In the genomic region with DNA sequence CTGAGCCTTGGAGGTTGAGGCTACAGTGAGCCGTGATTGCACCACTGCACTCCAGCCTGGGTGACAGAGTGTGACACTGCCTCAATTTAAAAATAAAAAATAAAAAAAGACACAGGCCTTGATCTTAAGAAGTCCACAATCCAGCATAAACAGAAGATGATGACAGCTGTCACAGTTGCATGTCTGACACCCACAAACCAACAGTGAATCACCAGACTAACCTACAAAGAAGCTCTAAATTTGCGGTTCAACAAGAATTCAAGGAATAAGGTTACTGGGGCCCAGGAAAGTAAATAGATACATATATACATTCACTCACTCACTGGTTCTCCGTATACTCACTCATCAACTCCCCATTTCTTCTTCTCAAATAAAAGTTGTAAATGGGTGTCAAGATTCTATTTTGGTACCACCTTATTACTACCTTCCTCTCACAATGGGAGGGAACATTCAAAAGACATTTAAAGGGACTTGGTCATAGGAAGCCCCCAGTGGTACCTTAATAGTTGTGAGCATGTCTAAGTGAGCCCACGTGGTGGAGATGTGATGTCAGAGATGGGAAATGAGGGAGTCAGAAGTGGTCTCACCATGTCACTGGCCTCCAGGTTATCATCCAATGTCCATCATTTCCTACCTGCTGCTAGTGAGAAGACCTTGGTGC, we compare ENCODE assay signal across 1 cellular context.
A peak's percentile ranks its signal among the peaks of the same experiment; 100 is the strongest.
TF ChIP-seq lines count a peak whose summit lies in the region.

No MANE protein-coding gene starts in this region.

TF ChIP-seq in GM12878, 131 proteins besides CTCF, POLR2A, EP300 and RAD21 (continued from another document):
- peak in 1 of 2 experiments; percentile 29; a peak in 2 of 4 replicates for TF ChIP-seq BHLHE40 (IDR thresholded peaks at IDR 0.05; ENCODE audit: borderline replicate concordance in 1 of 2, low read depth in 2 of 2, low read length in 1 of 2)
- TF ChIP-seq, protein P1, sequence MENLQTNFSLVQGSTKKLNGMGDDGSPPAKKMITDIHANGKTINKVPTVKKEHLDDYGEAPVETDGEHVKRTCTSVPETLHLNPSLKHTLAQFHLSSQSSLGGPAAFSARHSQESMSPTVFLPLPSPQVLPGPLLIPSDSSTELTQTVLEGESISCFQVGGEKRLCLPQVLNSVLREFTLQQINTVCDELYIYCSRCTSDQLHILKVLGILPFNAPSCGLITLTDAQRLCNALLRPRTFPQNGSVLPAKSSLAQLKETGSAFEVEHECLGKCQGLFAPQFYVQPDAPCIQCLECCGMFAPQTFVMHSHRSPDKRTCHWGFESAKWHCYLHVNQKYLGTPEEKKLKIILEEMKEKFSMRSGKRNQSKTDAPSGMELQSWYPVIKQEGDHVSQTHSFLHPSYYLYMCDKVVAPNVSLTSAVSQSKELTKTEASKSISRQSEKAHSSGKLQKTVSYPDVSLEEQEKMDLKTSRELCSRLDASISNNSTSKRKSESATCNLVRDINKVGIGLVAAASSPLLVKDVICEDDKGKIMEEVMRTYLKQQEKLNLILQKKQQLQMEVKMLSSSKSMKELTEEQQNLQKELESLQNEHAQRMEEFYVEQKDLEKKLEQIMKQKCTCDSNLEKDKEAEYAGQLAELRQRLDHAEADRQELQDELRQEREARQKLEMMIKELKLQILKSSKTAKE (IDR thresholded peaks at IDR 0.05; ENCODE audit: low read depth, poor library complexity, severe bottlenecking): peak; percentile 91
- TF ChIP-seq ATF7 (IDR thresholded peaks at IDR 0.05; ENCODE audit: low read depth): peak; percentile 30; the same call in 1 of the 2 replicates
- TF ChIP-seq, protein P2, sequence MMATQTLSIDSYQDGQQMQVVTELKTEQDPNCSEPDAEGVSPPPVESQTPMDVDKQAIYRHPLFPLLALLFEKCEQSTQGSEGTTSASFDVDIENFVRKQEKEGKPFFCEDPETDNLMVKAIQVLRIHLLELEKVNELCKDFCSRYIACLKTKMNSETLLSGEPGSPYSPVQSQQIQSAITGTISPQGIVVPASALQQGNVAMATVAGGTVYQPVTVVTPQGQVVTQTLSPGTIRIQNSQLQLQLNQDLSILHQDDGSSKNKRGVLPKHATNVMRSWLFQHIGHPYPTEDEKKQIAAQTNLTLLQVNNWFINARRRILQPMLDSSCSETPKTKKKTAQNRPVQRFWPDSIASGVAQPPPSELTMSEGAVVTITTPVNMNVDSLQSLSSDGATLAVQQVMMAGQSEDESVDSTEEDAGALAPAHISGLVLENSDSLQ (IDR thresholded peaks at IDR 0.05): peak; percentile 44; the same call in 1 of the 2 replicates
- TF ChIP-seq BMI1 (IDR thresholded peaks at IDR 0.05; ENCODE audit: borderline replicate concordance): 0 out of 2 replicates have a peak, but pooled peaks have one; percentile 18
- TF ChIP-seq, protein P3, sequence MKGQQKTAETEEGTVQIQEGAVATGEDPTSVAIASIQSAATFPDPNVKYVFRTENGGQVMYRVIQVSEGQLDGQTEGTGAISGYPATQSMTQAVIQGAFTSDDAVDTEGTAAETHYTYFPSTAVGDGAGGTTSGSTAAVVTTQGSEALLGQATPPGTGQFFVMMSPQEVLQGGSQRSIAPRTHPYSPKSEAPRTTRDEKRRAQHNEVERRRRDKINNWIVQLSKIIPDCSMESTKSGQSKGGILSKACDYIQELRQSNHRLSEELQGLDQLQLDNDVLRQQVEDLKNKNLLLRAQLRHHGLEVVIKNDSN (IDR thresholded peaks at IDR 0.05; ENCODE audit: borderline replicate concordance, extremely low read length, insufficient read depth, low read depth, low read length): peak; percentile 41
